Comparison of ENCODE assay signal across 8 cellular contexts in the genomic region with DNA sequence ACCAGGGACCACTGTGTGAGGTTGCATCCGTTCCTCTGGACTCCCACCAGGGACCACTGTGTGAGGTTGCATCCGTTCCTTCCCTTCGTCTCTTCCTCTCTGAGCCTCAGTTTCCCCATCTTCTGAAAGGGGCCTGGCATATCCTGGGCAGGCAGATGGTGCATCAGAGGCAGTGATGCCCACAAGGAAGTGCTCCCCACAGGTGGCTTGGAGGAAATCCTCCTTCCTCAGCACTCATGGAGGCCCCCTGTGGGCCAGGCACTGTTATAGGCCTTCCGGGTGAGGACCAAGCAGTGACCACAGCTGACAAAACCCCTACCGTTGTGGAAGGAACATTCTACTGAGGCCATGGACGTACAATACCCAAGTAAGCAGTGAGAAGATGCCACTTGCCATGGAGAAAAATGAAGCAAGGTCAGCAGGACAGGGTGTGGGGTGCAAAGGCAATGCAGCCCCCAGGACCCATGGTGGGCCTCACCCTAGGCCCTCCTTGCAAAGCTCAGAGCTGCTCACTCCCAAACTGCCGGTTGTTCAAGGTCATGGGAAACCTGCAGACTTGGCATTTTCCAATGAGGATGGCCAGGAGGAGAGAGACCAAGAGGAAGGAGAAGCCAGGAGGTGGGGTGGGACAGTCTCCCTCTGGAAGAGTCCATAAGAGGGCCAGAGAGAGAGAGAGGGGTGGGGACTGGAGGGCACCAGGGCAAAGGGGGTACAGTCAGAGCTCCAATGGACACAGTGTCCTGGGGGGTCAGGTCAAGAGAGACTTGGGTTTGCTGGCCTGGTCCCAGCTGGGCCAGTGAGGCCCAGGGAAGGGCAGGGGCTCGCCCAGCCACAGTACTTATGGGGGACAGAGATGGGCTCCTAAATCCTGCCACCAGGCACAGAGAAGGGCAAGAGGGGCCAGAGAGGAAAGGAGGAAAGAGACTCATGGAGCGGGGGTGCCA. TPM values are rescaled to one million over a fixed set of nuclear protein-coding genes. Genes with fewer than 3 reads are reported as not detected.
DNase-seq lines count a peak whose midpoint lies in the region; ATAC-seq and TF ChIP-seq lines count a peak whose summit lies in the region.

No MANE protein-coding gene starts in this region.

- peaks cover 18% of the 10 kb centered on the region for H3K27me3 ChIP-seq in CD8-positive, alpha-beta memory T cell (ENCODE audit: insufficient read depth, low read length, poor library complexity, severe bottlenecking)
- H3K27me3 ChIP-seq in KMS-11 (ENCODE audit: insufficient read depth, low read depth) = no peaks in the 10 kb centered on the region
- H3K27me3 ChIP-seq in brain microvascular endothelial cell (replicated peaks) = no peaks in the 10 kb centered on the region
- peaks cover 0 to 29% of the 10 kb centered on the region in 2 donors for H3K27me3 ChIP-seq in left lung
- H3K27me3 ChIP-seq in thyroid gland = no peaks in the 10 kb centered on the region

- intact Hi-C loops in left lung (cut with DNase I) (no loop called here), thyroid gland (cut with DNase I) (no loop called here)

- no peaks in the 10 kb centered on the region for H3K36me3 ChIP-seq in CD8-positive, alpha-beta memory T cell (ENCODE audit: insufficient read depth, low read length)
- H3K36me3 ChIP-seq in KMS-11 (ENCODE audit: insufficient read depth) = no peaks in the 10 kb centered on the region
- H3K36me3 ChIP-seq in brain microvascular endothelial cell (replicated peaks) = no peaks in the 10 kb centered on the region
- no peaks in the 10 kb centered on the region for H3K36me3 ChIP-seq in left lung
- no peaks in the 10 kb centered on the region for H3K36me3 ChIP-seq in thyroid gland

- H3K36me3 Mint-ChIP-seq in CD8-positive, alpha-beta memory T cell = peaks cover 0 to 7% (median 2%) of the 10 kb centered on the region in 3 donors

- H3K4me1 ChIP-seq in CD8-positive, alpha-beta memory T cell (ENCODE audit: insufficient read depth, low read length) = no peaks in the 10 kb centered on the region
- H3K4me1 ChIP-seq in KMS-11 (ENCODE audit: low read depth, poor library complexity, severe bottlenecking) (peaks cover 26% of the 10 kb centered on the region), left lung (peaks cover 6 to 38% of the 10 kb centered on the region in 2 donors), thyroid gland (peaks cover 22 to 43% of the 10 kb centered on the region in 2 donors)

- POLR2A ChIA-PET in CD8-positive, alpha-beta memory T cell (lab: Charles Lee) = interaction anchor here (0.6 to 0.9 kb wide), 2 partner anchors 35 to 57 kb away, joined by 3 read pairs; no protein-coding TSS in a partner anchor

- peak overlapping the region; percentile 25; the same call in 1 of the 2 replicates for H2AFZ ChIP-seq in KMS-11 (ENCODE audit: low read depth)

- in situ Hi-C loops in brain microvascular endothelial cell (cut with HindIII; ENCODE audit: low pct_ligation_motif_present, low sequenced_read_pairs) = no loop called here

- TF ChIP-seq CTCF in KMS-11 (conservative IDR thresholded peaks at IDR 0.05; ENCODE audit: low read depth, low read length) = peak; percentile 60
- peak; percentile 74 for TF ChIP-seq CTCF in brain microvascular endothelial cell (IDR thresholded peaks at IDR 0.05; ENCODE audit: low read depth, low read length, missing control alignments)
- TF ChIP-seq CTCF in left lung (IDR thresholded peaks at IDR 0.05) = peak in 1 of 2 donors; percentile 16
- TF ChIP-seq CTCF in thyroid gland (IDR thresholded peaks at IDR 0.05) = peak in 4 of 6 experiments; percentile 38 to 47 (median 41)

- H3K4me3 Mint-ChIP-seq in CD8-positive, alpha-beta memory T cell = peak overlapping the region; percentile 64 to 83 (median 73)

- peaks cover 26 to 32% of the 10 kb centered on the region in 2 donors for H3K27me3 Mint-ChIP-seq in CD8-positive, alpha-beta memory T cell

- no peaks in the 10 kb centered on the region for H4K20me1 ChIP-seq in KMS-11 (ENCODE audit: insufficient read depth)

- no peaks in the 10 kb centered on the region for H3K9me3 ChIP-seq in CD8-positive, alpha-beta memory T cell (ENCODE audit: low read length)
- H3K9me3 ChIP-seq in left lung = peaks cover 0 to 3% of the 10 kb centered on the region in 2 donors
- H3K9me3 ChIP-seq in thyroid gland = no peaks in the 10 kb centered on the region

- no peaks in the 10 kb centered on the region for H3K9me3 Mint-ChIP-seq in CD8-positive, alpha-beta memory T cell

- H3K4me1 Mint-ChIP-seq in CD8-positive, alpha-beta memory T cell = peaks cover 10 to 18% (median 14%) of the 10 kb centered on the region in 3 donors

- peak overlapping the region in 4 of 8 donors; percentile 32 to 85 (median 60) for H3K27ac Mint-ChIP-seq in CD8-positive, alpha-beta memory T cell

- H3K4me2 ChIP-seq in KMS-11 = peak overlapping the region; percentile 27; the same call in 1 of the 2 replicates

- TF ChIP-seq POLR2A in thyroid gland (IDR thresholded peaks at IDR 0.05) = no peak

- peak; percentile 18 for ATAC-seq in left lung

- WGBS in thyroid gland, 2 donors = 65 to 66% methylated on average over 9 of the region's 9 CpGs

- no peak overlapping the region for H3K4me3 ChIP-seq in CD8-positive, alpha-beta memory T cell (ENCODE audit: low read length)
- H3K4me3 ChIP-seq in KMS-11 (IDR thresholded peaks at IDR 0.05; ENCODE audit: insufficient read depth, low read depth, low read length) (no peak overlapping the region), brain microvascular endothelial cell (ENCODE audit: low read depth, low read length) (no peak overlapping the region), left lung (peak overlapping the region in 1 of 2 donors; percentile 43), thyroid gland (replicated peaks in 1 of 3) (peak overlapping the region in 1 of 3 donors; percentile 37)

- H3K27ac ChIP-seq in CD8-positive, alpha-beta memory T cell (ENCODE audit: low read depth, low read length) = peak overlapping the region; percentile 72
- H3K27ac ChIP-seq in KMS-11 = peak overlapping the region; percentile 15; the same call in 1 of the 2 replicates
- peak overlapping the region; percentile 68 for H3K27ac ChIP-seq in brain microvascular endothelial cell
- H3K27ac ChIP-seq in left lung = peak overlapping the region; percentile 37 to 77
- H3K27ac ChIP-seq in thyroid gland = peak overlapping the region; percentile 64 to 92 (median 85)

- CTCF ChIA-PET in CD8-positive, alpha-beta memory T cell (lab: Charles Lee) = interaction anchor here (0.8 to 2.3 kb wide), 6 partner anchors 28 to 396 kb away, joined by 3 to 9 read pairs (median 3); no protein-coding TSS in a partner anchor

- DNase-seq in CD8-positive, alpha-beta memory T cell = no peak
- DNase-seq in brain microvascular endothelial cell (no peak), left lung (no peak), thyroid gland (peak; percentile 31 to 40), amniotic stem cell (lab: John Stamatoyannopoulos, UW) (no peak)
- DNase-seq in activated effector memory CD4-positive, alpha-beta T cell treated with Interleukin-2 at 50 U/mL for 16 hours = no peak
- DNase-seq in activated CD8-positive, alpha-beta memory T cell treated with anti-CD3 and anti-CD28 coated beads for 24 hours = no peak

- H3K9ac ChIP-seq in KMS-11 = no peak overlapping the region; the same call in 1 of the 2 replicates

- H3K79me2 ChIP-seq in KMS-11 (ENCODE audit: insufficient read depth, low read depth) = no peaks in the 10 kb centered on the region

RNA-seq across cellular contexts. Expression of gene C9orf50, which starts 51.1 kb away (rescaled TPM):
- total RNA-seq in CD8-positive, alpha-beta memory T cell = not detected
- polyA plus RNA-seq in CD8-positive, alpha-beta memory T cell = not detected
- total RNA-seq in left lung (not detected), thyroid gland (not detected)

RNA-seq across cellular contexts. Expression of gene NTMT1, which starts 56.2 kb away (rescaled TPM):
- total RNA-seq in CD8-positive, alpha-beta memory T cell = 10 to 100 TPM; 65.5 to 68.9 TPM
- polyA plus RNA-seq in CD8-positive, alpha-beta memory T cell = 48.6 TPM
- total RNA-seq in left lung (10 to 100 TPM; 25.3 to 35.4 TPM), thyroid gland (10 to 100 TPM; 19.6 to 28.4 (median 22.6) TPM)

Comparison
In these comparisons a context has a peak if more than half of its experiments do, and no peak if none do; other contexts are left out.
1. DNase-seq: peak in thyroid gland (2 of 2); none in CD8-positive, alpha-beta memory T cell (0 of 5), brain microvascular endothelial cell (single experiment), left lung (0 of 2), amniotic stem cell (single experiment), activated effector memory CD4-positive, alpha-beta T cell treated with Interleukin-2 at 50 U/mL for 16 hours (single experiment) and activated CD8-positive, alpha-beta memory T cell treated with anti-CD3 and anti-CD28 coated beads for 24 hours (single experiment).
2. H3K27ac ChIP-seq: peak in every context shown above with its lines; median percentile 85 in thyroid gland; 72 in CD8-positive, alpha-beta memory T cell; 68 in brain microvascular endothelial cell; 57 in left lung; 15 in KMS-11.